ENCODE assay signal across 16 cellular contexts in genomic region chr2:180644709-180645108, GRCh38.
DNase-seq lines count a peak whose midpoint lies in the region; ATAC-seq and TF ChIP-seq lines count a peak whose summit lies in the region.
"Had no signal": no experiment of that assay in that cellular context is flagged by ENCODE, and none has a peak within 500 bp of the region (broad histone marks: within the 10 kb centered on the region; RNA-seq: fewer than 3 reads in every experiment).

No MANE protein-coding gene starts in this region.

- H3K9me3 ChIP-seq in adrenal gland (replicated peaks in 1 of 3) (no peaks in the 10 kb centered on the region), Karpas-422 (ENCODE audit: low read length) (no peaks in the 10 kb centered on the region)
- H3K9me3 ChIP-seq: HAP-1, SJCRH30, spleen had no signal

- H4K20me1 ChIP-seq in Karpas-422 (ENCODE audit: insufficient read depth, low read depth, low read length): no peaks in the 10 kb centered on the region

- no peak overlapping the region for H3K4me2 ChIP-seq in Karpas-422 (ENCODE audit: low read depth, low read length, poor library complexity, severe bottlenecking)

- H3K36me3 ChIP-seq in adrenal gland (replicated peaks in 1 of 2): no peaks in the 10 kb centered on the region
- no peaks in the 10 kb centered on the region for H3K36me3 ChIP-seq in Karpas-422 (ENCODE audit: insufficient read depth, low read length)
- H3K36me3 ChIP-seq: HAP-1, SJCRH30, spleen had no signal

- 50 to 74% (median 59%) methylated on average over 2 of the region's 2 CpGs for WGBS in adrenal gland, 4 donors

- H3K9ac ChIP-seq in Karpas-422 (ENCODE audit: low read length): no peak overlapping the region

- H3K9me2 ChIP-seq in Karpas-422 (replicated peaks; ENCODE audit: insufficient read depth, low read length): no peaks in the 10 kb centered on the region

- no peak for ATAC-seq in Right ventricle myocardium superior (ENCODE audit: poor library complexity)
- no peak for ATAC-seq in sciatic nerve
- ATAC-seq: activated naive CD4-positive, alpha-beta T cell treated with anti-CD3 and anti-CD28 coated beads, Interleukin-2, amount 50 U/mL, for 72 hours; CD8-positive, alpha-beta T cell; stimulated activated memory B cell treated with anti-CD40 and anti-IgM and Interleukin-4, amounts not matched to agents 10 μg/mL and 1 μg/mL and 100 μg/mL, for 72 hours had no signal

- intact Hi-C loops in adrenal gland (cut with DNase I) (no loop called here), Right ventricle myocardium superior (cut with DNase I) (no loop called here), sciatic nerve (cut with DNase I) (no loop called here)

- no peaks in the 10 kb centered on the region for H3K27me3 ChIP-seq in adrenal gland
- no peaks in the 10 kb centered on the region for H3K27me3 ChIP-seq in Karpas-422 (ENCODE audit: low read length)
- H3K27me3 ChIP-seq: SJCRH30, spleen had no signal

- no peak for TF ChIP-seq POLR2A in adrenal gland (IDR thresholded peaks at IDR 0.05)

- H3K4me1 ChIP-seq in adrenal gland (replicated peaks in 1 of 2) (no peaks in the 10 kb centered on the region), Karpas-422 (ENCODE audit: low read length) (no peaks in the 10 kb centered on the region)
- H3K4me1 ChIP-seq: SJCRH30, spleen had no signal

- no peak overlapping the region for H2AFZ ChIP-seq in Karpas-422 (ENCODE audit: low read length)

- DNase-seq in H4 (ENCODE audit: low spot score): peak; percentile 21
- peak; percentile 17 for DNase-seq in RWPE1 (ENCODE audit: low spot score)
- peak; percentile 63 for DNase-seq in fibroblast of gingiva (ENCODE audit: low read depth)
- DNase-seq in renal cortical epithelial cell (ENCODE audit: low read depth): peak; percentile 88
- no peak for DNase-seq in adrenal gland
- DNase-seq in Right ventricle myocardium superior: no peak
- no peak for DNase-seq in Karpas-422
- DNase-seq in sciatic nerve (ENCODE audit: low spot score): no peak
- DNase-seq: CD8-positive, alpha-beta T cell; head of caudate nucleus; occipital lobe; spleen had no signal

- TF ChIP-seq CTCF in RWPE1 (conservative IDR thresholded peaks at IDR 0.05; ENCODE audit: low read depth) (no peak), adrenal gland (IDR thresholded peaks at IDR 0.05) (no peak)

- no peak overlapping the region for H3K4me3 ChIP-seq in adrenal gland
- H3K4me3 ChIP-seq in Karpas-422 (ENCODE audit: low read length): no peak overlapping the region
- H3K4me3 ChIP-seq: HAP-1, SJCRH30, spleen had no signal

- H3K27ac ChIP-seq in RWPE1: no peak overlapping the region
- no peak overlapping the region for H3K27ac ChIP-seq in adrenal gland
- H3K27ac ChIP-seq in Karpas-422 (ENCODE audit: low read length): no peak overlapping the region
- H3K27ac ChIP-seq: SJCRH30, spleen had no signal

- POLR2A ChIA-PET in RWPE1 (lab: Yijun Ruan, JAX; ENCODE audit: low non-redundant PET): no interaction called here

- CTCF ChIA-PET in RWPE1 (lab: Yijun Ruan, JAX): no interaction called here

- no peaks in the 10 kb centered on the region for H3K79me2 ChIP-seq in Karpas-422 (ENCODE audit: low read length)

Comparison
In these comparisons a context has a peak if more than half of its experiments do, and no peak if none do; other contexts are left out.
1. DNase-seq: peak in H4 (single experiment), RWPE1 (single experiment), fibroblast of gingiva (single experiment) and renal cortical epithelial cell (single experiment); none in adrenal gland (0 of 7), Right ventricle myocardium superior (single experiment), Karpas-422 (single experiment) and sciatic nerve (single experiment).